ENCODE assay signal across 26 cellular contexts in the genomic region with DNA sequence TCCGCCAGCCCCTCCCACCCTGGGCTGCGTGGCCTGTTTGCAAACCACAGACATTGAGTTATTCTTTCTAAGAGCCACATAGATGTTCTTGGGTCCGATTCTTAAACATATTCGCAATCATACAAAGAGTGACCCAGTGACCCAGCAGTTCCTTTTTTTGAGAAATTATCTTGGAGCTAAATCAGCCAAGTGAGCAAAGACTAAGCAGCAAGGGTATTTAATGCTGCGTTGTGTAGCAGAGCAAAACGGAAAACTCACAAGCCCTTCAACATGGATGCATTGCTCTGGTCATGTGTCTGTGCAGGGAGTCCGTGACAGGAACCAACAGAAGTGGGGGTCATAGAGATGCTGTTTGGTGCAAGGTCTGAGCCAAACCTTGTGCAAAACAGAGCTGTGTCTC.
"Had no signal": no experiment of that assay in that cellular context is flagged by ENCODE, and none has a peak within 500 bp of the region (broad histone marks: within the 10 kb centered on the region; RNA-seq: fewer than 3 reads in every experiment).

No MANE protein-coding gene starts in this region.

- ATAC-seq: effector memory CD8-positive, alpha-beta T cell; esophagus mucosa; foreskin keratinocyte; gastrocnemius medialis; gastroesophageal sphincter; heart left ventricle; heart right ventricle had no signal

- H3K27ac ChIP-seq: colonic mucosa, coronary artery, dorsolateral prefrontal cortex, epithelial cell of prostate, esophagus squamous epithelium, foreskin keratinocyte, gastrocnemius medialis, gastroesophageal sphincter, heart left ventricle, heart right ventricle had no signal

- H3K27me3 Mint-ChIP-seq: dendritic cell treated with granulocyte-macrophage colony-stimulating factor and Interleukin-4, amounts not matched to agents 40 ng/mL and 50 ng/mL, for 4 days had no signal

- H3K9me3 Mint-ChIP-seq: dendritic cell treated with granulocyte-macrophage colony-stimulating factor and Interleukin-4, amounts not matched to agents 40 ng/mL and 50 ng/mL, for 4 days; effector memory CD8-positive, alpha-beta T cell; endodermal cell had no signal

- H3K9me3 ChIP-seq: colonic mucosa, esophagus squamous epithelium, gastrocnemius medialis, gastroesophageal sphincter, heart left ventricle, heart right ventricle had no signal

- H3K4me3 Mint-ChIP-seq: dendritic cell treated with granulocyte-macrophage colony-stimulating factor and Interleukin-4, amounts not matched to agents 40 ng/mL and 50 ng/mL, for 4 days; effector memory CD8-positive, alpha-beta T cell; endodermal cell had no signal

- H3K27me3 ChIP-seq: colonic mucosa, foreskin keratinocyte had no signal

- H3K4me1 ChIP-seq: colonic mucosa, foreskin keratinocyte, gastrocnemius medialis had no signal

- DNase-seq: colonic mucosa; cortex of kidney; dermis blood vessel endothelial cell; dorsolateral prefrontal cortex; effector CD4-positive, alpha-beta T cell; effector CD8-positive, alpha-beta T cell; effector memory CD4-positive, alpha-beta T cell; effector memory CD8-positive, alpha-beta T cell; endodermal cell; erythroblast; esophagus squamous epithelium; foreskin keratinocyte; foreskin melanocyte; gastrocnemius medialis; glutamatergic neuron; heart left ventricle; heart right ventricle had no signal

- FAIRE-seq: colon, endometrium, endothelial cell of umbilical vein, frontal cortex had no signal

- H3K36me3 ChIP-seq: colonic mucosa, esophagus squamous epithelium, gastrocnemius medialis, gastroesophageal sphincter, heart left ventricle, heart right ventricle had no signal

- H3K4me3 ChIP-seq: colonic mucosa, coronary artery, dorsolateral prefrontal cortex, esophagus squamous epithelium, gastrocnemius medialis, gastroesophageal sphincter, heart left ventricle, heart right ventricle had no signal

- H3K27ac Mint-ChIP-seq: dendritic cell treated with granulocyte-macrophage colony-stimulating factor and Interleukin-4, amounts not matched to agents 40 ng/mL and 50 ng/mL, for 4 days; effector memory CD8-positive, alpha-beta T cell; endodermal cell had no signal
